1 cellular context compared by ENCODE assay signal in genomic region chr3:48952510-48953118, GRCh38.
TF ChIP-seq lines count a peak whose summit lies in the region.

No MANE protein-coding gene starts in this region.

TF ChIP-seq in HCT116, 20 proteins besides CTCF, POLR2A, EP300 and RAD21 (continued from another document):
- TF ChIP-seq REST (IDR thresholded peaks at IDR 0.05; ENCODE audit: low read depth) (no peak), TCF7L2 (IDR thresholded peaks at IDR 0.05; ENCODE audit: borderline replicate concordance, extremely low read depth, insufficient read depth, insufficient read length) (no peak), CBX3 (IDR thresholded peaks at IDR 0.05; ENCODE audit: low read depth) (no peak)
